Comparison of ENCODE assay signal across 27 cellular contexts in the genomic region with DNA sequence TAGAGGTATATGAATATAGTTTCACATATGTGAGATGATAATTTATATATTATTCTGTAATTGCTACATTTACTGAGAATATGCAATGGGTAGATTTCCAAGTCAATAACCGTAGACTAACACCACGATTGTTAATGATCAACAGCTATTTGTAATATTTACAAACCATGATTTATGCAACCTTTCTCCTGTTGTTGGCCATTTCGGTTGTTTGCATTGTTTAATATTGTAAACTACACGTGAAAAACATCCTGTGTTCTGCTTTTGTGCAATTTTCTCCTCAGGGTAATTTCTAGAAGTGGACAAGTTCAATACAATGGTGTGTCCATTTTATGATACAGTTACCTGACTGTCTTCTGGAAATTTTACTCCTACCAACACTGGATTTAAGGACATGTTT.
"Had no signal": no experiment of that assay in that cellular context is flagged by ENCODE, and none has a peak within 500 bp of the region (broad histone marks: within the 10 kb centered on the region; RNA-seq: fewer than 3 reads in every experiment).

No MANE protein-coding gene starts in this region.

- ATAC-seq: naive thymus-derived CD8-positive, alpha-beta T cell; natural killer cell treated with Interleukin-12 subunit alpha and Interleukin-12 subunit beta and Interleukin-15 and Interleukin-18, amount 100 ng/mL, for 72 hours; psoas muscle; right cardiac atrium; sciatic nerve; stimulated activated effector memory CD8-positive, alpha-beta T cell treated with anti-CD3 and anti-CD28 coated beads, Interleukin-12 subunit alpha, Interleukin-12 subunit beta, amount 100 ng/mL, for 72 hours; stimulated activated naive B cell treated with anti-CD40 and anti-IgM and Interleukin-4, amounts not matched to agents 10 μg/mL and 1 μg/mL and 100 μg/mL, for 72 hours had no signal

- H3K4me2 ChIP-seq: smooth muscle cell had no signal

- FAIRE-seq: urothelium cell line had no signal

- H3K4me1 ChIP-seq: parathyroid adenoma had no signal

- H3K27ac ChIP-seq: ovary, parathyroid adenoma, psoas muscle, stomach, tibial nerve, vagina had no signal

- H2AFZ ChIP-seq: parathyroid adenoma had no signal

- H3K36me3 ChIP-seq: ovary, spleen, stomach, thoracic aorta, thyroid gland, tibial nerve, upper lobe of left lung, vagina had no signal

- H3K27me3 ChIP-seq: ovary, spleen, stomach, thyroid gland, tibial nerve, upper lobe of left lung, vagina had no signal

- H3K9me3 ChIP-seq: ovary, psoas muscle, spleen, stomach, thoracic aorta, thyroid gland, tibial nerve, upper lobe of left lung, vagina had no signal

- H3K9ac ChIP-seq: parathyroid adenoma had no signal

- DNase-seq: naive thymus-derived CD8-positive, alpha-beta T cell; nephron progenitor cell; occipital lobe; ovary; posterior cingulate gyrus; psoas muscle; right cardiac atrium; spleen; stimulated activated CD4-positive, alpha-beta T cell treated with anti-CD3 and anti-CD28 coated beads, Interleukin-12 subunit alpha, Interleukin-12 subunit beta, amount 100 ng/mL, for 4 hours; stimulated activated CD4-positive, alpha-beta T cell treated with anti-CD3 and anti-CD28 coated beads, Interleukin-1b, Interleukin-23, amount 100 ng/mL, for 48 hours; stimulated activated CD4-positive, alpha-beta T cell treated with anti-CD3 and anti-CD28 coated beads, Interleukin-2, amount 100 ng/mL, for 48 hours; stimulated activated CD4-positive, alpha-beta T cell treated with anti-CD3 and anti-CD28 coated beads, Interleukin-4, amount 100 ng/mL, for 24 hours; stimulated activated naive B cell treated with anti-CD40 and anti-IgM and Interleukin-4, amounts not matched to agents 10 μg/mL and 1 μg/mL and 100 μg/mL, for 72 hours; stimulated activated naive CD4-positive, alpha-beta T cell treated with Interleukin-2 at 50 U/mL for 16 hours; stomach; thyroid gland had no signal

- H3K4me3 ChIP-seq: ovary, psoas muscle, skin epidermis, smooth muscle cell, spleen, stomach, thoracic aorta, thyroid gland, tibial nerve, upper lobe of left lung, vagina had no signal

- H3K79me2 ChIP-seq: parathyroid adenoma had no signal
